Comparison of ENCODE assay signal across 1 cellular context in the genomic region with DNA sequence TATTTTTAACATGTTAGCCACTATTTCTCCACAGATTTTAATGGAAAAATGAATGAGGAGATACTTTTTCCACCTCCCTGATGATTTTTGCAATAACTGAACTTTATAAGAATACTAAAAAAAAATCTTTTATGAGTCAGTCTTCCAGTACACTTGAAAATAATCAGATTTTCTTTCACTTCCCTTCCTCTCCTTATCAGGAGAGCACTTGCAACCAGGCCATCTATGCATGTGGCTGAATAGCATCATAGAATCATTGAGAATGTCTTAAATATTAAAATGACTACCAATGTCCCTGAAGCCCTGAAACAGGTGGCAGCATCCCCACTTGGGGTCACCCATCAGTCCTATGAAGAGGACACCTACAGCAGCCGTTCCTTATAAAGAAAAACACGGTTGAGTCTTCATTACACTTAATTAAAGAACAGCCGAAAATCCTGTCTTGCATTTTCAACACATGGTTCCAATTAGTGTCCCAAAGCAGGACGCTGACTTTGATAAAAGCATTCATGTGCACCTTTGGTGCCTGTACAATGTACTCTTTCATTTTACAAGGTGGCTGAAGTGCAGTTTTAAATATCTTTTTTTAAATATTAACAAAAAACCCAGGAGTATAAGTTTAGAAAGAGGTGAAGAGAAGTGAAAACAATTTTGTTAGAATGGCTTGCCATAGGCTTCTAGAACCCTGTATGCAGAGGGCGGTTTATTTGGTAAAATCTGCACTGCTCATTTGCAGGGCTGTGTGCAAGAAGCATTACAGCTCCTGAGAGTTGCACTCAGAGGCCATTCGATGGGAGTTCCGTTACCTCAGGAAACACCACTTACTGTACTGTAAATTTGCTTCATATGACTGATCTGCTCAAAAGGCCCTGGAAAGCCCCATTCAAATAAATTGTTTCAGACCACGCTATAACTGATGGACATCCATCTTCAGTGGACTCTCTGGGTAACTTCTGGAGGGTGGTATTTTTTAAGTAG.
TF ChIP-seq lines count a peak whose summit lies in the region.

No MANE protein-coding gene starts in this region.

TF ChIP-seq in GM23338, 12 proteins besides CTCF, POLR2A, EP300 and RAD21:
- TF ChIP-seq, protein P1, sequence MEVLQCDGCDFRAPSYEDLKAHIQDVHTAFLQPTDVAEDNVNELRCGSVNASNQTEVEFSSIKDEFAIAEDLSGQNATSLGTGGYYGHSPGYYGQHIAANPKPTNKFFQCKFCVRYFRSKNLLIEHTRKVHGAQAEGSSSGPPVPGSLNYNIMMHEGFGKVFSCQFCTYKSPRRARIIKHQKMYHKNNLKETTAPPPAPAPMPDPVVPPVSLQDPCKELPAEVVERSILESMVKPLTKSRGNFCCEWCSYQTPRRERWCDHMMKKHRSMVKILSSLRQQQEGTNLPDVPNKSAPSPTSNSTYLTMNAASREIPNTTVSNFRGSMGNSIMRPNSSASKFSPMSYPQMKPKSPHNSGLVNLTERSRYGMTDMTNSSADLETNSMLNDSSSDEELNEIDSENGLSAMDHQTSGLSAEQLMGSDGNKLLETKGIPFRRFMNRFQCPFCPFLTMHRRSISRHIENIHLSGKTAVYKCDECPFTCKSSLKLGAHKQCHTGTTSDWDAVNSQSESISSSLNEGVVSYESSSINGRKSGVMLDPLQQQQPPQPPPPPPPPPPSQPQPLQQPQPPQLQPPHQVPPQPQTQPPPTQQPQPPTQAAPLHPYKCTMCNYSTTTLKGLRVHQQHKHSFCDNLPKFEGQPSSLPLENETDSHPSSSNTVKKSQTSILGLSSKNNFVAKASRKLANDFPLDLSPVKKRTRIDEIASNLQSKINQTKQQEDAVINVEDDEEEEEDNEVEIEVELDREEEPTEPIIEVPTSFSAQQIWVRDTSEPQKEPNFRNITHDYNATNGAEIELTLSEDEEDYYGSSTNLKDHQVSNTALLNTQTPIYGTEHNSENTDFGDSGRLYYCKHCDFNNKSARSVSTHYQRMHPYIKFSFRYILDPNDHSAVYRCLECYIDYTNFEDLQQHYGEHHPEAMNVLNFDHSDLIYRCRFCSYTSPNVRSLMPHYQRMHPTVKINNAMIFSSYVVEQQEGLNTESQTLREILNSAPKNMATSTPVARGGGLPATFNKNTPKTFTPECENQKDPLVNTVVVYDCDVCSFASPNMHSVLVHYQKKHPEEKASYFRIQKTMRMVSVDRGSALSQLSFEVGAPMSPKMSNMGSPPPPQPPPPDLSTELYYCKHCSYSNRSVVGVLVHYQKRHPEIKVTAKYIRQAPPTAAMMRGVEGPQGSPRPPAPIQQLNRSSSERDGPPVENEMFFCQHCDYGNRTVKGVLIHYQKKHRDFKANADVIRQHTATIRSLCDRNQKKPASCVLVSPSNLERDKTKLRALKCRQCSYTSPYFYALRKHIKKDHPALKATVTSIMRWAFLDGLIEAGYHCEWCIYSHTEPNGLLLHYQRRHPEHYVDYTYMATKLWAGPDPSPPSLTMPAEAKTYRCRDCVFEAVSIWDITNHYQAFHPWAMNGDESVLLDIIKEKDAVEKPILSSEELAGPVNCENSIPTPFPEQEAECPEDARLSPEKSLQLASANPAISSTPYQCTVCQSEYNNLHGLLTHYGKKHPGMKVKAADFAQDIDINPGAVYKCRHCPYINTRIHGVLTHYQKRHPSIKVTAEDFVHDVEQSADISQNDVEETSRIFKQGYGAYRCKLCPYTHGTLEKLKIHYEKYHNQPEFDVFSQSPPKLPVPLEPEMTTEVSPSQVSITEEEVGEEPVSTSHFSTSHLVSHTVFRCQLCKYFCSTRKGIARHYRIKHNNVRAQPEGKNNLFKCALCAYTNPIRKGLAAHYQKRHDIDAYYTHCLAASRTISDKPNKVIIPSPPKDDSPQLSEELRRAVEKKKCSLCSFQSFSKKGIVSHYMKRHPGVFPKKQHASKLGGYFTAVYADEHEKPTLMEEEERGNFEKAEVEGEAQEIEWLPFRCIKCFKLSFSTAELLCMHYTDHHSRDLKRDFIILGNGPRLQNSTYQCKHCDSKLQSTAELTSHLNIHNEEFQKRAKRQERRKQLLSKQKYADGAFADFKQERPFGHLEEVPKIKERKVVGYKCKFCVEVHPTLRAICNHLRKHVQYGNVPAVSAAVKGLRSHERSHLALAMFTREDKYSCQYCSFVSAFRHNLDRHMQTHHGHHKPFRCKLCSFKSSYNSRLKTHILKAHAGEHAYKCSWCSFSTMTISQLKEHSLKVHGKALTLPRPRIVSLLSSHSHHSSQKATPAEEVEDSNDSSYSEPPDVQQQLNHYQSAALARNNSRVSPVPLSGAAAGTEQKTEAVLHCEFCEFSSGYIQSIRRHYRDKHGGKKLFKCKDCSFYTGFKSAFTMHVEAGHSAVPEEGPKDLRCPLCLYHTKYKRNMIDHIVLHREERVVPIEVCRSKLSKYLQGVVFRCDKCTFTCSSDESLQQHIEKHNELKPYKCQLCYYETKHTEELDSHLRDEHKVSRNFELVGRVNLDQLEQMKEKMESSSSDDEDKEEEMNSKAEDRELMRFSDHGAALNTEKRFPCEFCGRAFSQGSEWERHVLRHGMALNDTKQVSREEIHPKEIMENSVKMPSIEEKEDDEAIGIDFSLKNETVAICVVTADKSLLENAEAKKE (CRISPR knock-in tag; IDR thresholded peaks at IDR 0.05): no peak
- TF ChIP-seq JUNB (IDR thresholded peaks at IDR 0.05; ENCODE audit: unreplicated experiment) (no peak), EZH2phosphoT487 (IDR thresholded peaks at IDR 0.05; ENCODE audit: unreplicated experiment) (no peak), STAT1 (IDR thresholded peaks at IDR 0.05; ENCODE audit: unreplicated experiment) (no peak), EZH2 (IDR thresholded peaks at IDR 0.05; ENCODE audit: low read depth, unreplicated experiment) (no peak), NANOG (IDR thresholded peaks at IDR 0.05; ENCODE audit: borderline replicate concordance) (no peak)
